8 cellular contexts compared by ENCODE assay signal in genomic region chr13:34942732-34943674, GRCh38. TPM values are rescaled to one million over a fixed set of nuclear protein-coding genes. Genes with fewer than 3 reads are reported as not detected.
A peak's percentile ranks its signal among the peaks of the same experiment; 100 is the strongest.
DNase-seq lines count a peak whose midpoint lies in the region; ATAC-seq, FAIRE-seq and TF ChIP-seq lines count a peak whose summit lies in the region.

No MANE protein-coding gene starts in this region.

- H3K4me3 ChIP-seq in kidney (ENCODE audit: low read length in 2 of 2) = peak overlapping the region; percentile 79 to 82

- H3K9me3 ChIP-seq in kidney (ENCODE audit: control insufficient read depth in 1 of 2, low read length in 2 of 2) = no peaks in the 10 kb centered on the region

- H3K27ac Mint-ChIP-seq in stimulated activated effector memory CD8-positive, alpha-beta T cell treated with anti-CD3 and anti-CD28 coated beads, Interleukin-12 subunit alpha, Interleukin-12 subunit beta, amount 100 ng/mL, for 72 hours = no peak overlapping the region

- no peaks in the 10 kb centered on the region for H3K36me3 ChIP-seq in kidney (ENCODE audit: control insufficient read depth in 1 of 2, insufficient read depth in 2 of 2, low read length in 2 of 2)

- peaks cover 12% of the 10 kb centered on the region for H3K4me1 Mint-ChIP-seq in stimulated activated effector memory CD8-positive, alpha-beta T cell treated with anti-CD3 and anti-CD28 coated beads, Interleukin-12 subunit alpha, Interleukin-12 subunit beta, amount 100 ng/mL, for 72 hours

- in situ Hi-C loops in T47D (cut with HindIII; ENCODE audit: low pct_unique_long_range_greater_than_20kb, low sequenced_read_pairs) = no loop called here

- peaks cover 2 to 3% of the 10 kb centered on the region in 2 donors for H3K4me1 ChIP-seq in kidney (ENCODE audit: control insufficient read depth in 1 of 2, insufficient read depth in 1 of 2, low read depth in 1 of 2, low read length in 2 of 2)

- ATAC-seq in HG02759 (IDR thresholded peaks at IDR 0.05; ENCODE audit: unreplicated experiment) = peak; percentile 4
- peak; percentile 57 for ATAC-seq in stimulated activated effector memory CD8-positive, alpha-beta T cell treated with anti-CD3 and anti-CD28 coated beads, Interleukin-12 subunit alpha, Interleukin-12 subunit beta, amount 100 ng/mL, for 72 hours

- intact Hi-C loops in kidney (cut with DNase I) = no loop called here

- no peak overlapping the region for H3K27ac ChIP-seq in kidney (ENCODE audit: low read depth in 2 of 2, low read length in 2 of 2)

- TF ChIP-seq CTCF in kidney (IDR thresholded peaks at IDR 0.05; ENCODE audit: borderline replicate concordance, extremely low read depth, insufficient read depth) = no peak

- DNase-seq in activated CD4-positive, alpha-beta T cell treated with anti-CD3 and anti-CD28 coated beads for 48 hours = peak; percentile 16
- DNase-seq in activated CD4-positive, alpha-beta T cell treated with anti-CD3 and anti-CD28 coated beads, Interleukin-2, amount 50 U/mL, for 4 hours = no peak
- DNase-seq in NCI-H82 treated with DMSO at 0.1 percent for 48 hours (lab: John Stamatoyannopoulos, UW; ENCODE audit: unreplicated experiment) = peak; percentile 36
- peak; percentile 20 to 59 for DNase-seq in T47D (ENCODE audit: low read depth in 1 of 2, low spot score in 1 of 2)
- DNase-seq in kidney = peak; percentile 80
- no peak for DNase-seq in stimulated activated effector memory CD8-positive, alpha-beta T cell treated with anti-CD3 and anti-CD28 coated beads, Interleukin-12 subunit alpha, Interleukin-12 subunit beta, amount 100 ng/mL, for 72 hours (ENCODE audit: low spot score in 2 of 2)
- no peak for DNase-seq in GOT3 (lab: John Stamatoyannopoulos, UW)

- H3K36me3 Mint-ChIP-seq in stimulated activated effector memory CD8-positive, alpha-beta T cell treated with anti-CD3 and anti-CD28 coated beads, Interleukin-12 subunit alpha, Interleukin-12 subunit beta, amount 100 ng/mL, for 72 hours = peaks cover 5% of the 10 kb centered on the region

- H3K4me3 Mint-ChIP-seq in stimulated activated effector memory CD8-positive, alpha-beta T cell treated with anti-CD3 and anti-CD28 coated beads, Interleukin-12 subunit alpha, Interleukin-12 subunit beta, amount 100 ng/mL, for 72 hours = peak overlapping the region; percentile 67

- no peaks in the 10 kb centered on the region for H3K9me3 Mint-ChIP-seq in stimulated activated effector memory CD8-positive, alpha-beta T cell treated with anti-CD3 and anti-CD28 coated beads, Interleukin-12 subunit alpha, Interleukin-12 subunit beta, amount 100 ng/mL, for 72 hours

- no peak for FAIRE-seq in kidney (lab: Jason Lieb, UNC)

- peak overlapping the region in 1 of 2 donors; percentile 17 for H3K9ac ChIP-seq in kidney (ENCODE audit: low read length in 2 of 2)

RNA-seq across cellular contexts. Expression of gene NBEA, which starts 0.9 kb away (rescaled TPM):
- 14.6 TPM for total RNA-seq in kidney
- polyA plus RNA-seq in kidney (ENCODE audit: insufficient read depth, low read depth, low replicate concordance) = 4.7 TPM

Comparison
In these comparisons a context has a peak if more than half of its experiments do, and no peak if none do; other contexts are left out.
1. DNase-seq: peak in activated CD4-positive, alpha-beta T cell treated with anti-CD3 and anti-CD28 coated beads for 48 hours (single experiment), NCI-H82 treated with DMSO at 0.1 percent for 48 hours (single experiment), T47D (2 of 2) and kidney (single experiment); none in activated CD4-positive, alpha-beta T cell treated with anti-CD3 and anti-CD28 coated beads, Interleukin-2, amount 50 U/mL, for 4 hours (0 of 2), stimulated activated effector memory CD8-positive, alpha-beta T cell treated with anti-CD3 and anti-CD28 coated beads, Interleukin-12 subunit alpha, Interleukin-12 subunit beta, amount 100 ng/mL, for 72 hours (0 of 2) and GOT3 (single experiment).